17 cellular contexts compared by ENCODE assay signal in genomic region chr1:90963651-90964050, GRCh38. TPM values are rescaled to one million over a fixed set of nuclear protein-coding genes. Genes with fewer than 3 reads are reported as not detected.
A peak's percentile ranks its signal among the peaks of the same experiment; 100 is the strongest.
DNase-seq lines count a peak whose midpoint lies in the region; ATAC-seq, FAIRE-seq and TF ChIP-seq lines count a peak whose summit lies in the region.
"Had no signal": no experiment of that assay in that cellular context is flagged by ENCODE, and none has a peak within 500 bp of the region (broad histone marks: within the 10 kb centered on the region; RNA-seq: fewer than 3 reads in every experiment).

No MANE protein-coding gene starts in this region.

- no peak overlapping the region for H2AK5ac ChIP-seq in IMR-90 (ENCODE audit: low read depth, low read length)

- no peak overlapping the region for H3K27ac ChIP-seq in IMR-90 (ENCODE audit: insufficient read depth, low read length)
- H3K27ac ChIP-seq: C4-2B, Peyer's patch, SK-N-MC had no signal

- no peak overlapping the region for H3K14ac ChIP-seq in IMR-90 (replicated peaks; ENCODE audit: low read depth, low read length)

- peaks cover 19 to 39% of the 10 kb centered on the region in 2 experiments for H3K79me1 ChIP-seq in IMR-90 (ENCODE audit: low read depth in 1 of 2, low read length in 2 of 2)

- no peak for TF ChIP-seq POLR2A in IMR-90 (IDR thresholded peaks at IDR 0.05; ENCODE audit: low read depth, low read length)

- H3K56ac ChIP-seq in IMR-90 (ENCODE audit: extremely low read depth, insufficient read depth, low read length): no peak overlapping the region

- no peaks in the 10 kb centered on the region; the same call in 1 of the 2 replicates for H3K9me3 ChIP-seq in IMR-90 (ENCODE audit: control insufficient read depth, insufficient read depth, low read length)
- H3K9me3 ChIP-seq: MG63, Peyer's patch had no signal

- H3K4me1 ChIP-seq in IMR-90 (ENCODE audit: control insufficient read depth, insufficient read depth, low read length): no peaks in the 10 kb centered on the region
- H3K4me1 ChIP-seq: Peyer's patch had no signal

- H3K27me3 ChIP-seq in IMR-90 (ENCODE audit: control insufficient read depth, insufficient read depth, low read length) (no peaks in the 10 kb centered on the region), bronchial epithelial cell (ENCODE audit: control insufficient read depth, insufficient read depth, low read length) (no peaks in the 10 kb centered on the region)
- H3K27me3 ChIP-seq: MG63, Peyer's patch had no signal

- no peaks in the 10 kb centered on the region for H3K36me3 ChIP-seq in IMR-90 (ENCODE audit: control insufficient read depth, insufficient read depth, low read length)
- no peaks in the 10 kb centered on the region for H3K36me3 ChIP-seq in bronchial epithelial cell (ENCODE audit: control insufficient read depth, insufficient read depth, low read length)
- H3K36me3 ChIP-seq: Peyer's patch had no signal

- H3K4me3 ChIP-seq in IMR-90 (ENCODE audit: insufficient read depth, low read depth, low read length) (no peak overlapping the region), bronchial epithelial cell (ENCODE audit: low read depth, low read length) (no peak overlapping the region)
- H3K4me3 ChIP-seq: MG63, Peyer's patch, SK-N-MC had no signal

- H4K8ac ChIP-seq in IMR-90 (ENCODE audit: low read depth in 2 of 2, low read length in 2 of 2): no peak overlapping the region

- H2AK9ac ChIP-seq in IMR-90 (replicated peaks; ENCODE audit: low read depth, low read length, poor library complexity): no peak overlapping the region

- in situ Hi-C loops in IMR-90 (cut with MboI; ENCODE audit: low sequenced_read_pairs): loop anchor here (10.0 to 25.0 kb wide), 2 partner anchors 239 to 376 kb away; no protein-coding TSS in a partner anchor

- H4K5ac ChIP-seq in IMR-90 (ENCODE audit: low read depth, low read length): no peak overlapping the region

- POLR2A ChIA-PET in IMR-90 (lab: Charles Lee; ENCODE audit: unreplicated experiment): no interaction called here

- H3K4me3 Mint-ChIP-seq in Calu3 (ENCODE audit: low read depth, unreplicated experiment): no peak overlapping the region

- no peaks in the 10 kb centered on the region for H3K9me3 Mint-ChIP-seq in Calu3 (ENCODE audit: low read depth, unreplicated experiment)

- peak overlapping the region; percentile 43 for H3K27ac Mint-ChIP-seq in Calu3 (ENCODE audit: unreplicated experiment)

- FAIRE-seq in bronchial epithelial cell (lab: Jason Lieb, UNC): no peak

- dilution Hi-C loops in IMR-90 (cut with HindIII; ENCODE audit: low sequenced_read_pairs, unreplicated experiment): no loop called here

- H3K4me2 ChIP-seq in IMR-90 (ENCODE audit: low read depth, low read length): no peak overlapping the region

- BruUV-seq in Calu3 (replicated peaks; lab: Mats Ljungman, UMichigan): no TSS peak
- BruUV-seq in IMR-90 (replicated peaks; lab: Mats Ljungman, UMichigan): no TSS peak

- no peak overlapping the region for H2AFZ ChIP-seq in IMR-90 (replicated peaks; ENCODE audit: low read length, poor library complexity)

- H2BK5ac ChIP-seq in IMR-90 (ENCODE audit: low read depth, low read length, poor library complexity, severe bottlenecking): no peak overlapping the region

- intact Hi-C loops in Calu3 (cut with micrococcal nuclease; ENCODE audit: unreplicated experiment) (loop anchor here (1.0 to 10.0 kb wide), 4 partner anchors 201 to 385 kb away; no protein-coding TSS in a partner anchor), IMR-90 (cut with micrococcal nuclease) (loop anchor here (1.0 to 10.0 kb wide), 4 partner anchors 111 to 385 kb away; no protein-coding TSS in a partner anchor)

- no peak overlapping the region for H2BK15ac ChIP-seq in IMR-90 (ENCODE audit: low read depth, low read length)

- H3K9me1 ChIP-seq in IMR-90 (ENCODE audit: insufficient read depth, low read length): 0 out of 2 replicates have a peak, but pooled peaks cover 3% of the 10 kb centered on the region

- H3K4me1 Mint-ChIP-seq in Calu3 (ENCODE audit: low read depth, unreplicated experiment): peaks cover 47% of the 10 kb centered on the region

- H3K4ac ChIP-seq in IMR-90 (ENCODE audit: low read depth, low read length): no peak overlapping the region

- CTCF ChIA-PET in Calu3 (lab: Charles Lee): interaction anchor here (2.2 kb wide), 2 partner anchors 202 to 242 kb away, joined by 8 to 19 read pairs; no protein-coding TSS in a partner anchor
- CTCF ChIA-PET in IMR-90 (lab: Yijun Ruan, JAX): interaction anchor here (0.6 to 1.3 kb wide), 2 partner anchors 29 to 254 kb away, joined by 3 to 4 read pairs; no protein-coding TSS in a partner anchor

- no peak for TF ChIP-seq RAD21 in IMR-90 (IDR thresholded peaks at IDR 0.05; ENCODE audit: low read length)

- H3K9ac ChIP-seq in IMR-90 (ENCODE audit: low read depth, low read length): no peak overlapping the region

- no peak overlapping the region for H3K18ac ChIP-seq in IMR-90 (ENCODE audit: low read depth, low read length)

- no peak for ATAC-seq in IMR-90 (ENCODE audit: low read depth)
- no peak for ATAC-seq in HG03108 (IDR thresholded peaks at IDR 0.05; ENCODE audit: unreplicated experiment)
- ATAC-seq: Right ventricle myocardium inferior had no signal

- H2BK120ac ChIP-seq in IMR-90 (ENCODE audit: low read depth, low read length): no peak overlapping the region

- H2BK20ac ChIP-seq in IMR-90 (ENCODE audit: low read depth, low read length): no peak overlapping the region

- DNase-seq in Calu3: no peak
- peak; percentile 46 for DNase-seq in IMR-90
- DNase-seq in bronchial epithelial cell (ENCODE audit: low read depth): peak; percentile 29
- DNase-seq in kidney tubule cell (ENCODE audit: low spot score): peak; percentile 22
- no peak for DNase-seq in NCI-H2081 treated with DMSO at 0.1 percent for 48 hours (lab: John Stamatoyannopoulos, UW)
- no peak for DNase-seq in stimulated activated CD4-positive, alpha-beta T cell treated with anti-CD3 and anti-CD28 coated beads, Interleukin-2, amount 100 ng/mL, for 48 hours
- DNase-seq: DMS 273 treated with DMSO at 0.1 percent for 48 hours, EL, MG63, NCI-H1092, NCI-H146, NCI-H2171, Peyer's patch had no signal

- no peaks in the 10 kb centered on the region for H3K27me3 Mint-ChIP-seq in Calu3 (ENCODE audit: unreplicated experiment)

- H3K23ac ChIP-seq in IMR-90 (ENCODE audit: low read depth, low read length): no peak overlapping the region

- H4K20me1 ChIP-seq in IMR-90 (ENCODE audit: insufficient read depth, low read length): peaks cover 30% of the 10 kb centered on the region

- no peak for TF ChIP-seq CTCF in Calu3 (IDR thresholded peaks at IDR 0.05; ENCODE audit: unreplicated experiment)
- no peak for TF ChIP-seq CTCF in IMR-90 (conservative IDR thresholded peaks at IDR 0.05; ENCODE audit: low read depth, low read length)
- TF ChIP-seq CTCF in bronchial epithelial cell (IDR thresholded peaks at IDR 0.05; ENCODE audit: insufficient read depth, low read length, severe bottlenecking): no peak

- no peak overlapping the region for H4K91ac ChIP-seq in IMR-90 (ENCODE audit: insufficient read depth, low read depth, low read length)

- H3K36me3 Mint-ChIP-seq in Calu3 (ENCODE audit: insufficient read depth, unreplicated experiment): peaks cover 11% of the 10 kb centered on the region

- WGBS in IMR-90 (ENCODE audit: extremely low coverage in 2 of 2, insufficient read length in 1 of 2), 2 experiments: no CpG with 5 or more reads among the region's 1 CpG

TF ChIP-seq in IMR-90, 13 proteins besides CTCF, POLR2A, EP300 and RAD21:
- no peak for TF ChIP-seq CHD1 (IDR thresholded peaks at IDR 0.05; ENCODE audit: low read depth, low read length)
- TF ChIP-seq MAZ (IDR thresholded peaks at IDR 0.05; ENCODE audit: borderline replicate concordance, low read depth, low read length): no peak
- no peak for TF ChIP-seq SMC3 (IDR thresholded peaks at IDR 0.05; ENCODE audit: low read depth, low read length)
- no peak for TF ChIP-seq USF2 (IDR thresholded peaks at IDR 0.05; ENCODE audit: low read depth, low read length)
- TF ChIP-seq RFX5 (IDR thresholded peaks at IDR 0.05; ENCODE audit: low read depth, low read length): no peak
- no peak for TF ChIP-seq FOS (IDR thresholded peaks at IDR 0.05; ENCODE audit: low read depth, low read length)
- TF ChIP-seq CEBPB (IDR thresholded peaks at IDR 0.05; ENCODE audit: low read depth, low read length): no peak

RNA-seq across cellular contexts. Expression of gene ZNF644, which starts 58.2 kb away (rescaled TPM):
- total RNA-seq in Calu3 (2022) (69.4 and 76.0 TPM in 2 replicates), IMR-90 (2012; rRNA removed) (45.3 and 66.7 TPM in 2 replicates), bronchial epithelial cell (52.0 and 54.5 TPM in 2 replicates)
- 7.1 and 9.0 TPM in 2 replicates for polyA plus RNA-seq in IMR-90 (2012; rRNA removed)
- 1.1 and 1.3 TPM in 2 replicates for polyA plus RNA-seq in IMR-90 (2012; cell fraction: cytosol; rRNA removed)
- 0.84 and 18.8 TPM in 2 replicates for polyA plus RNA-seq in IMR-90 (2012; cell fraction: nucleus; rRNA removed; ENCODE audit: low replicate concordance)

Comparison
In these comparisons a context has a peak if more than half of its experiments do, and no peak if none do; other contexts are left out.
1. DNase-seq: peak in IMR-90 (single experiment), bronchial epithelial cell (single experiment) and kidney tubule cell (single experiment); none in Calu3 (single experiment), NCI-H2081 treated with DMSO at 0.1 percent for 48 hours (single experiment) and stimulated activated CD4-positive, alpha-beta T cell treated with anti-CD3 and anti-CD28 coated beads, Interleukin-2, amount 100 ng/mL, for 48 hours (0 of 2).